Comparison of ENCODE assay signal across 1 cellular context in the genomic region with DNA sequence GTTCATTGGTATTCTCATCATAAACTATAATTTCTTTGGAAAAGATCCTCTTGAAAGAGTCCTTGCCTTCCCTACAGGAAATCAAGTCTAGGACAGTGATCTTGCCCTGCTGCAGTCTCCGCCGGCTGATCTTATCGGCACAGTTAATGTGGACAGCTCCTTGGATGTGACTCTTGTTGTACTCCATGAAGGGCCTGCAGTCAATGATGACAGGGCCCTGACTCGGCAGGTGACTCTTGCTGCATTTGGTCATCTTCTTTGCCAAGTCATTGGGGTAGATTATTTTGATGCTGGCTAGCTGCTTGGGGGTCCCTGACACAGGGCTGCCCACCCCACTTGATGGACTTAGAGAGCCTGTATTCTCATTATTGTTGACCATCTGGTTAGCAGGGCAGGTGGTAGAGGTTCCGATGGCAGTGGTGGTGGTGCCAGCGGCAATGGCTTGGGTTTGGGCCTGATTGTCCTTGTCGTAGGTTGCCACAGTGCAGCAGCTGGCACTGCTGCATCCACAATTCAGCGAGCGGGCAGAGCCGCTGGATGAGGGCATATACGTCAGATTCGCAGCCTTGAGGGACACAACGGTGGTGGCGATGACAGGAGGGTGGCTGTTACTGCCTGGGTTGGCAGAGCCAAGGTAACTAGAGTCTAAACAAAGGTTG.
TF ChIP-seq lines count a peak whose summit lies in the region.

No MANE protein-coding gene starts in this region.

TF ChIP-seq in IMR-90, 13 proteins besides CTCF, POLR2A, EP300 and RAD21:
- TF ChIP-seq SMC3 (IDR thresholded peaks at IDR 0.05; ENCODE audit: low read depth, low read length): no peak
- TF ChIP-seq, protein P1, sequence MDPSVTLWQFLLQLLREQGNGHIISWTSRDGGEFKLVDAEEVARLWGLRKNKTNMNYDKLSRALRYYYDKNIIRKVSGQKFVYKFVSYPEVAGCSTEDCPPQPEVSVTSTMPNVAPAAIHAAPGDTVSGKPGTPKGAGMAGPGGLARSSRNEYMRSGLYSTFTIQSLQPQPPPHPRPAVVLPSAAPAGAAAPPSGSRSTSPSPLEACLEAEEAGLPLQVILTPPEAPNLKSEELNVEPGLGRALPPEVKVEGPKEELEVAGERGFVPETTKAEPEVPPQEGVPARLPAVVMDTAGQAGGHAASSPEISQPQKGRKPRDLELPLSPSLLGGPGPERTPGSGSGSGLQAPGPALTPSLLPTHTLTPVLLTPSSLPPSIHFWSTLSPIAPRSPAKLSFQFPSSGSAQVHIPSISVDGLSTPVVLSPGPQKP (IDR thresholded peaks at IDR 0.05; ENCODE audit: borderline replicate concordance, low read depth, low read length): no peak
- TF ChIP-seq FOS (IDR thresholded peaks at IDR 0.05; ENCODE audit: low read depth, low read length): no peak
- TF ChIP-seq BHLHE40 (IDR thresholded peaks at IDR 0.05; ENCODE audit: low read depth, low read length): no peak
- TF ChIP-seq RCOR1 (IDR thresholded peaks at IDR 0.05; ENCODE audit: insufficient replicate concordance, low read length): no peak
- no peak for TF ChIP-seq NFE2L2 (IDR thresholded peaks at IDR 0.05; ENCODE audit: low read depth, low read length)
- TF ChIP-seq MXI1 (IDR thresholded peaks at IDR 0.05; ENCODE audit: borderline replicate concordance, low read depth, low read length): no peak
- no peak for TF ChIP-seq MAZ (IDR thresholded peaks at IDR 0.05; ENCODE audit: borderline replicate concordance, low read depth, low read length)
- TF ChIP-seq MAFK (IDR thresholded peaks at IDR 0.05; ENCODE audit: low read depth, low read length): no peak
- TF ChIP-seq CHD1 (IDR thresholded peaks at IDR 0.05; ENCODE audit: low read depth, low read length): no peak
- TF ChIP-seq, protein P2, sequence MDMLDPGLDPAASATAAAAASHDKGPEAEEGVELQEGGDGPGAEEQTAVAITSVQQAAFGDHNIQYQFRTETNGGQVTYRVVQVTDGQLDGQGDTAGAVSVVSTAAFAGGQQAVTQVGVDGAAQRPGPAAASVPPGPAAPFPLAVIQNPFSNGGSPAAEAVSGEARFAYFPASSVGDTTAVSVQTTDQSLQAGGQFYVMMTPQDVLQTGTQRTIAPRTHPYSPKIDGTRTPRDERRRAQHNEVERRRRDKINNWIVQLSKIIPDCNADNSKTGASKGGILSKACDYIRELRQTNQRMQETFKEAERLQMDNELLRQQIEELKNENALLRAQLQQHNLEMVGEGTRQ (IDR thresholded peaks at IDR 0.05; ENCODE audit: low read depth, low read length): no peak
- no peak for TF ChIP-seq CEBPB (IDR thresholded peaks at IDR 0.05; ENCODE audit: low read depth, low read length)
- TF ChIP-seq RFX5 (IDR thresholded peaks at IDR 0.05; ENCODE audit: low read depth, low read length): no peak
